In the genomic region with DNA sequence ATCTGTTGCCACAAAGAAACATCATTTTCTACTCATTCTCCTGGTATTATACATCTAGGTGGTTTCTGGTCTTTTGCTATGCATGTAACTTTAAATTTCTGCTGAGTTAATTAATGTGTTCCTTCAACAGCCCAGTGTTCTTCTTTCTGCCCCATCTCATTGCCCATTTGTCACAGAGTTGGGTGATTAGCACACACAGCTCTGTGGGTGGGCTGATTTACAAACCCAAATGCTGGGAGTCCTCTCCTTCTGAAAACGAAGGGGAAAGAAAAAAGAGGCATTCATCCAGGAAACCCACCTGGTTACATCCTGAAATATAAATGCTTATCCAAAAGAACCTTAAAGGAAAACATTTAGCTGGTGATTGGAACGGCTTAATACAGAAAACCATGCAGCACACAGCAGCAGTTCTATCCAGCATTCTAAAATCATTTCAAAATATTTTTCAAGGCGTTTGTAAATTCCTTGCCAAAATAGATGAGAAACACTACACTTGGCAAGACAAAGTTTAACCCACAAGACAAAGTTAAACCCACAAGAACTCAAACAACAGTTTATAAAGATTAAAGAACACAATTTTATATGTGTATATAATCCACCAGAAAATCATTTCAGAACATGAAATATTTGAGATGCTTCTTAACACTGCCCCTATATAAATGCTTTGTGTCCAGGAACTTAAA, we compare ENCODE assay signal across 1 cellular context.
TF ChIP-seq lines count a peak whose summit lies in the region.

No MANE protein-coding gene starts in this region.

TF ChIP-seq in GM23338, 12 proteins besides CTCF, POLR2A, EP300 and RAD21 (continued from another document):
- TF ChIP-seq, protein P1, sequence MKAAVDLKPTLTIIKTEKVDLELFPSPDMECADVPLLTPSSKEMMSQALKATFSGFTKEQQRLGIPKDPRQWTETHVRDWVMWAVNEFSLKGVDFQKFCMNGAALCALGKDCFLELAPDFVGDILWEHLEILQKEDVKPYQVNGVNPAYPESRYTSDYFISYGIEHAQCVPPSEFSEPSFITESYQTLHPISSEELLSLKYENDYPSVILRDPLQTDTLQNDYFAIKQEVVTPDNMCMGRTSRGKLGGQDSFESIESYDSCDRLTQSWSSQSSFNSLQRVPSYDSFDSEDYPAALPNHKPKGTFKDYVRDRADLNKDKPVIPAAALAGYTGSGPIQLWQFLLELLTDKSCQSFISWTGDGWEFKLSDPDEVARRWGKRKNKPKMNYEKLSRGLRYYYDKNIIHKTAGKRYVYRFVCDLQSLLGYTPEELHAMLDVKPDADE (IDR thresholded peaks at IDR 0.05) = no peak
- TF ChIP-seq JUNB (IDR thresholded peaks at IDR 0.05; ENCODE audit: unreplicated experiment) (no peak), STAT1 (IDR thresholded peaks at IDR 0.05; ENCODE audit: unreplicated experiment) (no peak), ZNF114 (CRISPR knock-in tag; IDR thresholded peaks at IDR 0.05) (no peak), EZH2 (IDR thresholded peaks at IDR 0.05; ENCODE audit: low read depth, unreplicated experiment) (no peak), ZNF331 (CRISPR knock-in tag; IDR thresholded peaks at IDR 0.05; ENCODE audit: low read depth) (no peak), CREB1 (CRISPR knock-in tag; IDR thresholded peaks at IDR 0.05; ENCODE audit: low read depth) (no peak)
- TF ChIP-seq, protein P2, sequence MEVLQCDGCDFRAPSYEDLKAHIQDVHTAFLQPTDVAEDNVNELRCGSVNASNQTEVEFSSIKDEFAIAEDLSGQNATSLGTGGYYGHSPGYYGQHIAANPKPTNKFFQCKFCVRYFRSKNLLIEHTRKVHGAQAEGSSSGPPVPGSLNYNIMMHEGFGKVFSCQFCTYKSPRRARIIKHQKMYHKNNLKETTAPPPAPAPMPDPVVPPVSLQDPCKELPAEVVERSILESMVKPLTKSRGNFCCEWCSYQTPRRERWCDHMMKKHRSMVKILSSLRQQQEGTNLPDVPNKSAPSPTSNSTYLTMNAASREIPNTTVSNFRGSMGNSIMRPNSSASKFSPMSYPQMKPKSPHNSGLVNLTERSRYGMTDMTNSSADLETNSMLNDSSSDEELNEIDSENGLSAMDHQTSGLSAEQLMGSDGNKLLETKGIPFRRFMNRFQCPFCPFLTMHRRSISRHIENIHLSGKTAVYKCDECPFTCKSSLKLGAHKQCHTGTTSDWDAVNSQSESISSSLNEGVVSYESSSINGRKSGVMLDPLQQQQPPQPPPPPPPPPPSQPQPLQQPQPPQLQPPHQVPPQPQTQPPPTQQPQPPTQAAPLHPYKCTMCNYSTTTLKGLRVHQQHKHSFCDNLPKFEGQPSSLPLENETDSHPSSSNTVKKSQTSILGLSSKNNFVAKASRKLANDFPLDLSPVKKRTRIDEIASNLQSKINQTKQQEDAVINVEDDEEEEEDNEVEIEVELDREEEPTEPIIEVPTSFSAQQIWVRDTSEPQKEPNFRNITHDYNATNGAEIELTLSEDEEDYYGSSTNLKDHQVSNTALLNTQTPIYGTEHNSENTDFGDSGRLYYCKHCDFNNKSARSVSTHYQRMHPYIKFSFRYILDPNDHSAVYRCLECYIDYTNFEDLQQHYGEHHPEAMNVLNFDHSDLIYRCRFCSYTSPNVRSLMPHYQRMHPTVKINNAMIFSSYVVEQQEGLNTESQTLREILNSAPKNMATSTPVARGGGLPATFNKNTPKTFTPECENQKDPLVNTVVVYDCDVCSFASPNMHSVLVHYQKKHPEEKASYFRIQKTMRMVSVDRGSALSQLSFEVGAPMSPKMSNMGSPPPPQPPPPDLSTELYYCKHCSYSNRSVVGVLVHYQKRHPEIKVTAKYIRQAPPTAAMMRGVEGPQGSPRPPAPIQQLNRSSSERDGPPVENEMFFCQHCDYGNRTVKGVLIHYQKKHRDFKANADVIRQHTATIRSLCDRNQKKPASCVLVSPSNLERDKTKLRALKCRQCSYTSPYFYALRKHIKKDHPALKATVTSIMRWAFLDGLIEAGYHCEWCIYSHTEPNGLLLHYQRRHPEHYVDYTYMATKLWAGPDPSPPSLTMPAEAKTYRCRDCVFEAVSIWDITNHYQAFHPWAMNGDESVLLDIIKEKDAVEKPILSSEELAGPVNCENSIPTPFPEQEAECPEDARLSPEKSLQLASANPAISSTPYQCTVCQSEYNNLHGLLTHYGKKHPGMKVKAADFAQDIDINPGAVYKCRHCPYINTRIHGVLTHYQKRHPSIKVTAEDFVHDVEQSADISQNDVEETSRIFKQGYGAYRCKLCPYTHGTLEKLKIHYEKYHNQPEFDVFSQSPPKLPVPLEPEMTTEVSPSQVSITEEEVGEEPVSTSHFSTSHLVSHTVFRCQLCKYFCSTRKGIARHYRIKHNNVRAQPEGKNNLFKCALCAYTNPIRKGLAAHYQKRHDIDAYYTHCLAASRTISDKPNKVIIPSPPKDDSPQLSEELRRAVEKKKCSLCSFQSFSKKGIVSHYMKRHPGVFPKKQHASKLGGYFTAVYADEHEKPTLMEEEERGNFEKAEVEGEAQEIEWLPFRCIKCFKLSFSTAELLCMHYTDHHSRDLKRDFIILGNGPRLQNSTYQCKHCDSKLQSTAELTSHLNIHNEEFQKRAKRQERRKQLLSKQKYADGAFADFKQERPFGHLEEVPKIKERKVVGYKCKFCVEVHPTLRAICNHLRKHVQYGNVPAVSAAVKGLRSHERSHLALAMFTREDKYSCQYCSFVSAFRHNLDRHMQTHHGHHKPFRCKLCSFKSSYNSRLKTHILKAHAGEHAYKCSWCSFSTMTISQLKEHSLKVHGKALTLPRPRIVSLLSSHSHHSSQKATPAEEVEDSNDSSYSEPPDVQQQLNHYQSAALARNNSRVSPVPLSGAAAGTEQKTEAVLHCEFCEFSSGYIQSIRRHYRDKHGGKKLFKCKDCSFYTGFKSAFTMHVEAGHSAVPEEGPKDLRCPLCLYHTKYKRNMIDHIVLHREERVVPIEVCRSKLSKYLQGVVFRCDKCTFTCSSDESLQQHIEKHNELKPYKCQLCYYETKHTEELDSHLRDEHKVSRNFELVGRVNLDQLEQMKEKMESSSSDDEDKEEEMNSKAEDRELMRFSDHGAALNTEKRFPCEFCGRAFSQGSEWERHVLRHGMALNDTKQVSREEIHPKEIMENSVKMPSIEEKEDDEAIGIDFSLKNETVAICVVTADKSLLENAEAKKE (CRISPR knock-in tag; IDR thresholded peaks at IDR 0.05) = no peak
